ENCODE assay signal across 8 cellular contexts in the genomic region with DNA sequence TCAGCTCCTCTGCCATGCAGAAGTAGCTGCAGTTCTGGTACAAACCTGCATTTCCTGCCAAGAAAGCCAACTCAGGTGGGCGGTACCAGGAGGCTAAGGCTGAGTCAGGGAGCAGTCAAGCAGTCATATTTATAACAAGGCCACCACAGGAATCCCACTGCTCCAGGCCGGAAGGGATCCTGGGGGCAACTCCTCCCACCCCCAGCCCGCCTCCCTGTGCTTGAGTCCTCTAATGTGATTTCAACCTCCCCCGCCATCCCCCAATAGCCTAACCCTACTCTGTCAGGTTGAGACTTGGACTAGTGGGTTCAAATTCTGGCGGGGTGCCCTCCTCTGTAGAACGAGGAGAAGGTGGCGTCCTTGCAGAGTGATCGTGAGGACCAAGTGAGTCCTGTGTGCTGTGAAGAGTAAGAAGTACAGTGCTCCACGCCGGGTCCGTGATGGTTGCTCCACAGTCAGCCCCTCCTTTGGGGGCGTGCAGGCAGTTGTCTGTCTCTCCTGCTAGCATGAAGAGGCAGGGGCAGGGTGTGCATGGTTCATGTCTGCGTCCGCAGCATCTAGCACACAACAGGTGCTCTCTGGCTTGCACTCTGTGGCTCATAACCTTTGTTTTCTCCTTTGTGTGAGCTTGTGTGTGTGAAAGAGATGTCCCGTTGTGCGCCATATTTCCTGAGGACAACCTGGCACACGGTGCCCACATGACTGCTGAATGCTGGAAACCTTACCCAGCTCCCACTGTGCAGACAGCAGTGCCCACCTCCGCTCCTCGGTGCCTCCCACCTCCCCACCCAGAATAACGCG.
A peak's percentile ranks its signal among the peaks of the same experiment; 100 is the strongest.
DNase-seq lines count a peak whose midpoint lies in the region; ATAC-seq and FAIRE-seq lines count a peak whose summit lies in the region.

No MANE protein-coding gene starts in this region.

- peak; percentile 54 for DNase-seq in activated effector memory CD4-positive, alpha-beta T cell treated with anti-CD3 and anti-CD28 coated beads, Interleukin-2, amount 50 U/mL, for 16 hours
- DNase-seq in activated effector memory CD4-positive, alpha-beta T cell treated with Interleukin-2 at 50 U/mL for 16 hours, result no peak
- DNase-seq in amniotic stem cell (lab: John Stamatoyannopoulos, UW) (peak; percentile 16), iris pigment epithelial cell (ENCODE audit: low read depth) (peak; percentile 89), urothelium cell line (ENCODE audit: low spot score) (peak; percentile 97), NCI-H2107 treated with DMSO at 0.1 percent for 48 hours (lab: John Stamatoyannopoulos, UW; ENCODE audit: unreplicated experiment) (no peak), NCI-H2029 treated with DMSO at 0.1 percent for 48 hours (lab: John Stamatoyannopoulos, UW) (no peak)

- no peak for ATAC-seq in HG03378 (IDR thresholded peaks at IDR 0.05; ENCODE audit: unreplicated experiment)

- peak; percentile 98 for FAIRE-seq in urothelium cell line (lab: Jason Lieb, UNC)

Comparison
In these comparisons a context has a peak if more than half of its experiments do, and no peak if none do; other contexts are left out.
1. DNase-seq: peak in activated effector memory CD4-positive, alpha-beta T cell treated with anti-CD3 and anti-CD28 coated beads, Interleukin-2, amount 50 U/mL, for 16 hours (single experiment), amniotic stem cell (single experiment), iris pigment epithelial cell (single experiment) and urothelium cell line (single experiment); none in activated effector memory CD4-positive, alpha-beta T cell treated with Interleukin-2 at 50 U/mL for 16 hours (single experiment), NCI-H2107 treated with DMSO at 0.1 percent for 48 hours (single experiment) and NCI-H2029 treated with DMSO at 0.1 percent for 48 hours (single experiment).